In the genomic region with DNA sequence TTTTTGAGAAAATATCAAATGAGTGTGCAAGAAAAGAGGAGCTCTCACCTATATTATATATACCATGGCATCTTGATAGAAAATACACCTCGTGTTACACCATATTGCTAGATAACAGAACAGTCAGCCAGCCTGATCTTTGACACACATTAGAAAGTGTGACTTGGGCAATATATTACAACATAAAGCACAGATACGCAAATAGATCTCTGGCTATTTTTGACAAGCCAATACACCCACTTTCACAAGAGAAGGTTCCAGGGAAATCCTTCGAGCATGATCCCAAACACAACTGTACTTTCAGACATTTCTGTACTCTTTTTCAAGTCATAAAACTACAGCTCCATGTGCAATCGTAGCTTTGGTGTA, we compare ENCODE assay signal across 27 cellular contexts. TPM values are rescaled to one million over a fixed set of nuclear protein-coding genes. Genes with fewer than 3 reads are reported as not detected.
DNase-seq lines count a peak whose midpoint lies in the region; ATAC-seq, FAIRE-seq and TF ChIP-seq lines count a peak whose summit lies in the region.
"Had no signal": no experiment of that assay in that cellular context is flagged by ENCODE, and none has a peak within 500 bp of the region (broad histone marks: within the 10 kb centered on the region; RNA-seq: fewer than 3 reads in every experiment).

No MANE protein-coding gene starts in this region.

- H3K9me1 ChIP-seq in keratinocyte (ENCODE audit: control insufficient read depth, extremely low read depth, insufficient read depth, low read length): peaks cover 4% of the 10 kb centered on the region

- ATAC-seq in HepG2: no peak
- no peak for ATAC-seq in right lobe of liver
- no peak for ATAC-seq in HG02678 (IDR thresholded peaks at IDR 0.05; ENCODE audit: unreplicated experiment)
- no peak for ATAC-seq in CD8-positive, alpha-beta T cell
- no peak for ATAC-seq in HG02885 (IDR thresholded peaks at IDR 0.05; ENCODE audit: poor library complexity, unreplicated experiment)
- ATAC-seq: activated T-cell treated with anti-CD3 and anti-CD28 coated beads, Interleukin-2, amount 50 U/mL, for 72 hours; effector memory CD8-positive, alpha-beta T cell; HCT116 had no signal

- H4K20me1 ChIP-seq in HepG2 (ENCODE audit: insufficient read depth, low read length) (peaks cover 88% of the 10 kb centered on the region), keratinocyte (ENCODE audit: control insufficient read depth, extremely low read depth, insufficient read depth, low read length) (peaks cover 11% of the 10 kb centered on the region)

- peaks cover 27% of the 10 kb centered on the region for H3K36me3 Mint-ChIP-seq in CD8-positive, alpha-beta T cell

- no peaks in the 10 kb centered on the region for H3K27me3 ChIP-seq in HepG2 (ENCODE audit: control insufficient read depth in 1 of 2, insufficient read depth in 2 of 2, low read length in 2 of 2)
- no peaks in the 10 kb centered on the region for H3K27me3 ChIP-seq in right lobe of liver
- no peaks in the 10 kb centered on the region for H3K27me3 ChIP-seq in keratinocyte (ENCODE audit: control insufficient read depth, extremely low read depth, insufficient read depth, low read length)
- H3K27me3 ChIP-seq in CD8-positive, alpha-beta T cell (ENCODE audit: insufficient read depth, low read length): no peaks in the 10 kb centered on the region

- CTCF ChIA-PET in HepG2 (lab: Yijun Ruan, JAX; ENCODE audit: low intra/inter-chr PET ratio, low total read pairs): no interaction called here
- CTCF ChIA-PET in CD8-positive, alpha-beta T cell (lab: Charles Lee): no interaction called here

- H3K4me3 Mint-ChIP-seq in CD8-positive, alpha-beta T cell: no peak overlapping the region
- H3K4me3 Mint-ChIP-seq: activated CD4-positive, alpha-beta T cell treated with anti-CD3 and anti-CD28 coated beads, Interleukin-2, amount 10 ng/mL, durations not matched to agents 7 days and 5 days; activated T-cell treated with anti-CD3 and anti-CD28 coated beads, Interleukin-2, amount 50 U/mL, for 72 hours; T-helper 2 cell treated with Interferon-gamma antibody and Interleukin-4, amounts not matched to agents 5 μg/mL and 100 μg/mL, for 36 hours; type B pancreatic cell had no signal

- dilution Hi-C loops in keratinocyte (cut with MboI; ENCODE audit: extremely low pct_ligation_motif_present, low sequenced_read_pairs): no loop called here

- no peak overlapping the region for H3K4me3 ChIP-seq in HepG2 (replicated peaks in 1 of 3; ENCODE audit: insufficient read depth in 1 of 3, low read depth in 2 of 3, low read length in 3 of 3)
- no peak overlapping the region for H3K4me3 ChIP-seq in right lobe of liver
- no peak overlapping the region for H3K4me3 ChIP-seq in keratinocyte (ENCODE audit: control insufficient read depth in 2 of 3, extremely low read depth in 1 of 3, insufficient read depth in 2 of 3, low read depth in 1 of 3, low read length in 3 of 3)
- no peak overlapping the region for H3K4me3 ChIP-seq in CD8-positive, alpha-beta T cell (ENCODE audit: low read depth, low read length)
- H3K4me3 ChIP-seq: coronary artery, lower lobe of right lung had no signal

- H2AFZ ChIP-seq in HepG2 (ENCODE audit: low read length) (no peak overlapping the region), keratinocyte (ENCODE audit: control insufficient read depth, low read length) (no peak overlapping the region)

- no TSS peak for BruUV-seq in HepG2 (replicated peaks; lab: Mats Ljungman, UMichigan)

- H3K4me1 Mint-ChIP-seq in CD8-positive, alpha-beta T cell (ENCODE audit: low read depth): peaks cover 56% of the 10 kb centered on the region

- H3K27ac Mint-ChIP-seq in CD8-positive, alpha-beta T cell: no peak overlapping the region
- H3K27ac Mint-ChIP-seq: progenitor cell of endocrine pancreas, type B pancreatic cell had no signal

- no peaks in the 10 kb centered on the region for H3K9me3 Mint-ChIP-seq in CD8-positive, alpha-beta T cell
- H3K9me3 Mint-ChIP-seq: activated CD4-positive, alpha-beta T cell treated with anti-CD3 and anti-CD28 coated beads, Interleukin-2, amount 10 ng/mL, durations not matched to agents 7 days and 5 days; activated T-cell treated with anti-CD3 and anti-CD28 coated beads, Interleukin-2, amount 50 U/mL, for 72 hours; effector memory CD8-positive, alpha-beta T cell; T-helper 2 cell treated with Interferon-gamma antibody and Interleukin-4, amounts not matched to agents 5 μg/mL and 100 μg/mL, for 36 hours; type B pancreatic cell had no signal

- in situ Hi-C loops in HepG2 (cut with HindIII; ENCODE audit: extremely low pct_ligation_motif_present, low pct_unique_long_range_greater_than_20kb): no loop called here

- TF ChIP-seq POLR2A in HepG2 (IDR thresholded peaks at IDR 0.05; ENCODE audit: insufficient read depth in 1 of 2, low read depth in 2 of 2, low read length in 2 of 2) (no peak), right lobe of liver (IDR thresholded peaks at IDR 0.05) (no peak)

- H3K4me1 ChIP-seq in HepG2 (ENCODE audit: insufficient read depth, low read length) (peaks cover 45% of the 10 kb centered on the region), right lobe of liver (peaks cover 0 to 30% (median 13%) of the 10 kb centered on the region in 4 donors), keratinocyte (ENCODE audit: control insufficient read depth, extremely low read depth, insufficient read depth, low read length) (peaks cover 77% of the 10 kb centered on the region)
- peaks cover 27% of the 10 kb centered on the region for H3K4me1 ChIP-seq in CD8-positive, alpha-beta T cell (ENCODE audit: insufficient read depth, low read length)

- TF ChIP-seq CTCF in HepG2 (CRISPR knock-in tag; IDR thresholded peaks at IDR 0.05) (no peak), right lobe of liver (IDR thresholded peaks at IDR 0.05) (no peak), VCaP (conservative IDR thresholded peaks at IDR 0.05) (no peak), keratinocyte (optimal IDR thresholded peaks at IDR 0.05 in 1 of 3, IDR thresholded peaks at IDR 0.05 in 1 of 3, conservative IDR thresholded peaks at IDR 0.05 in 1 of 3; ENCODE audit: extremely low read depth in 1 of 3, insufficient read depth in 2 of 3, low read length in 3 of 3) (no peak), GM20000 (IDR thresholded peaks at IDR 0.05; ENCODE audit: extremely low read depth, missing control alignments) (no peak)
- no peak for TF ChIP-seq CTCF in CD8-positive, alpha-beta T cell (IDR thresholded peaks at IDR 0.05)

- H3K27me3 Mint-ChIP-seq in CD8-positive, alpha-beta T cell (ENCODE audit: low read depth): no peaks in the 10 kb centered on the region
- H3K27me3 Mint-ChIP-seq: activated CD4-positive, alpha-beta T cell treated with anti-CD3 and anti-CD28 coated beads, Interleukin-2, amount 10 ng/mL, durations not matched to agents 7 days and 5 days; effector memory CD8-positive, alpha-beta T cell; progenitor cell of endocrine pancreas; type B pancreatic cell had no signal

- H3K36me3 ChIP-seq in HepG2 (replicated peaks in 1 of 2; ENCODE audit: control insufficient read depth in 1 of 2, insufficient read depth in 2 of 2, low read length in 2 of 2) (peaks cover 12 to 64% of the 10 kb centered on the region in 2 experiments), right lobe of liver (no peaks in the 10 kb centered on the region), keratinocyte (ENCODE audit: control insufficient read depth in 2 of 2, extremely low read depth in 1 of 2, insufficient read depth in 2 of 2, low read length in 2 of 2) (no peaks in the 10 kb centered on the region)
- H3K36me3 ChIP-seq in CD8-positive, alpha-beta T cell (ENCODE audit: insufficient read depth, low read length): peaks cover 7% of the 10 kb centered on the region

- TF ChIP-seq EP300 in HepG2 (IDR thresholded peaks at IDR 0.05; ENCODE audit: low read depth in 2 of 2, low read length in 2 of 2) (no peak), HepG2 (CRISPR knock-in tag; IDR thresholded peaks at IDR 0.05; ENCODE audit: borderline replicate concordance) (no peak)

- peaks cover 94% of the 10 kb centered on the region for H3K79me2 ChIP-seq in HepG2 (ENCODE audit: insufficient read depth, low read length)
- peaks cover 47% of the 10 kb centered on the region for H3K79me2 ChIP-seq in keratinocyte (ENCODE audit: control insufficient read depth, insufficient read depth, low read length)

- DNase-seq in HepG2 (ENCODE audit: low spot score) (no peak), right lobe of liver (no peak), keratinocyte (ENCODE audit: low read depth, low spot score) (no peak), GM20000 (ENCODE audit: low spot score) (no peak)
- no peak for DNase-seq in CD8-positive, alpha-beta T cell
- DNase-seq: activated CD4-positive, alpha-beta T cell treated with anti-CD3 and anti-CD28 coated beads, Interleukin-2, amount 10 ng/mL, durations not matched to agents 7 days and 5 days; activated naive CD4-positive, alpha-beta T cell treated with Interleukin-2 at 50 U/mL for 16 hours; activated T-cell treated with anti-CD3 and anti-CD28 coated beads, Interleukin-2, amount 50 U/mL, for 72 hours; amniotic stem cell; effector memory CD8-positive, alpha-beta T cell; EL; kidney; MM.1S; NCI-H510A treated with DMSO at 0.1 percent for 48 hours; WERI-Rb-1 had no signal

- no peak overlapping the region for H3K27ac ChIP-seq in HepG2 (ENCODE audit: extremely low read length, insufficient read depth, low read length)
- H3K27ac ChIP-seq in right lobe of liver: no peak overlapping the region
- H3K27ac ChIP-seq in VCaP: peak overlapping the region; percentile 24; the same call in 1 of the 2 replicates
- peak overlapping the region; percentile 75 for H3K27ac ChIP-seq in keratinocyte (ENCODE audit: control insufficient read depth, insufficient read depth, low read length)
- H3K27ac ChIP-seq in CD8-positive, alpha-beta T cell (ENCODE audit: low read depth, low read length): no peak overlapping the region
- H3K27ac ChIP-seq: coronary artery, WERI-Rb-1 had no signal

- no peak for TF ChIP-seq RAD21 in HepG2 (CRISPR knock-in tag; IDR thresholded peaks at IDR 0.05)

- intact Hi-C loops in HepG2 (cut with micrococcal nuclease; ENCODE audit: unreplicated experiment): no loop called here
- intact Hi-C loops in right lobe of liver (cut with DNase I): no loop called here
- intact Hi-C loops in CD8-positive, alpha-beta T cell (cut with DNase I, micrococcal nuclease): loop anchor here in 1 of 2 experiments (10.0 kb wide), 1 partner anchor 46 kb away; a partner anchor contains a TSS

- H3K9me3 ChIP-seq in HepG2 (ENCODE audit: low read length): no peaks in the 10 kb centered on the region
- H3K9me3 ChIP-seq in right lobe of liver: no peaks in the 10 kb centered on the region
- H3K9me3 ChIP-seq in keratinocyte (ENCODE audit: control insufficient read depth, low read depth, low read length): no peaks in the 10 kb centered on the region
- H3K9me3 ChIP-seq in CD8-positive, alpha-beta T cell (ENCODE audit: low read length): no peaks in the 10 kb centered on the region
- H3K9me3 ChIP-seq: lower lobe of right lung had no signal

- H3K9ac ChIP-seq in HepG2 (ENCODE audit: insufficient read depth, low read depth, low read length) (no peak overlapping the region), keratinocyte (ENCODE audit: control insufficient read depth, extremely low read depth, insufficient read depth, low read length) (peak overlapping the region; percentile 24)

- WGBS in HepG2 (ENCODE audit: low lambda C conversion rate): 83% methylated on average over 4 of the region's 4 CpGs
- 32% methylated on average over 4 of the region's 4 CpGs for WGBS in right lobe of liver (ENCODE audit: insufficient coverage, low coverage, low lambda C conversion rate, missing lambda C conversion rate)

- POLR2A ChIA-PET in HepG2 (lab: Yijun Ruan, JAX): no interaction called here
- POLR2A ChIA-PET in CD8-positive, alpha-beta T cell (lab: Charles Lee): no interaction called here

- FAIRE-seq in HepG2 (lab: Jason Lieb, UNC) (no peak), keratinocyte (lab: Jason Lieb, UNC) (peak; percentile 13)
- FAIRE-seq: A204.1, bronchial epithelial cell, D721Med, kidney had no signal

- H3K4me2 ChIP-seq in HepG2 (ENCODE audit: low read depth, low read length): no peak overlapping the region
- peak overlapping the region; percentile 68 for H3K4me2 ChIP-seq in keratinocyte (ENCODE audit: control insufficient read depth, extremely low read depth, insufficient read depth, low read depth, low read length)

RNA-seq across cellular contexts. Expression of a gene that starts 9.4 kb away (rescaled TPM):
- total RNA-seq in HepG2 (2016; rRNA removed; fragmentation: Illumina TruSeq; extraction: Trizol) (69.8 and 93.1 TPM in 2 replicates), right lobe of liver (10 to 100 TPM; 19.2 to 31.7 (median 27.8) TPM)
- 52.6 and 57.4 TPM in 2 replicates for total RNA-seq in HepG2 (2016; cell fraction: cytosol; rRNA removed; fragmentation: Illumina TruSeq; extraction: Trizol; ENCODE audit: low read depth)
- total RNA-seq in HepG2 (2016; cell fraction: insoluble cytoplasmic fraction; rRNA removed; fragmentation: Illumina TruSeq; extraction: Trizol): 76.8 and 80.6 TPM in 2 replicates
- total RNA-seq in HepG2 (2016; cell fraction: membrane; rRNA removed; fragmentation: Illumina TruSeq; extraction: Trizol): 41.5 and 45.8 TPM in 2 replicates
- total RNA-seq in HepG2 (2016; cell fraction: nucleus; rRNA removed; fragmentation: Illumina TruSeq; extraction: Trizol): 84.5 and 97.4 TPM in 2 replicates
- polyA plus RNA-seq in HepG2 (2011; rRNA removed) (51.5 and 52.3 TPM in 2 replicates), keratinocyte (30.2 to 54.1 TPM (median 41.2 TPM) in 3 replicates)
- 25.4 and 28.7 TPM in 2 replicates for polyA plus RNA-seq in HepG2 (2011; cell fraction: cytosol; rRNA removed)
- polyA plus RNA-seq in HepG2 (2011; cell fraction: nucleus; rRNA removed): 184 and 204 TPM in 2 replicates
- polyA plus RNA-seq in HepG2 (2012): 70.4 and 97.1 TPM in 2 replicates
- polyA plus RNA-seq in HepG2 (2016; cell fraction: cytosol; fragmentation: Illumina TruSeq; extraction: Trizol; ENCODE audit: low read depth): 4.7 and 5.8 TPM in 2 replicates
- polyA plus RNA-seq in HepG2 (2016; cell fraction: insoluble cytoplasmic fraction; fragmentation: Illumina TruSeq; extraction: Trizol; ENCODE audit: low read depth): 87.5 and 99.8 TPM in 2 replicates
- 11.1 and 11.7 TPM in 2 replicates for polyA plus RNA-seq in HepG2 (2016; cell fraction: membrane; fragmentation: Illumina TruSeq; extraction: Trizol; ENCODE audit: low read depth)
- 238 and 249 TPM in 2 replicates for polyA plus RNA-seq in HepG2 (2016; cell fraction: nucleus; fragmentation: Illumina TruSeq; extraction: Trizol; ENCODE audit: insufficient read depth, low read depth)
- 58.5 and 111 TPM in 2 replicates for polyA minus RNA-seq in HepG2 (2011; rRNA and poly(A)+ RNA removed; ENCODE audit: low replicate concordance)
- polyA minus RNA-seq in HepG2 (2011; cell fraction: cytosol; rRNA and poly(A)+ RNA removed): 31.9 and 47.6 TPM in 2 replicates
- 134 and 143 TPM in 2 replicates for polyA minus RNA-seq in HepG2 (2011; cell fraction: nucleus; rRNA and poly(A)+ RNA removed)
- 17.5 TPM for polyA plus RNA-seq in keratinocyte (2011; ENCODE audit: low read depth)
- 34.5 and 54.3 TPM in 2 replicates for polyA plus RNA-seq in keratinocyte (2011; cell fraction: cytosol; rRNA removed)
- polyA plus RNA-seq in keratinocyte (2011; cell fraction: nucleus; rRNA removed): 87.7 and 94.8 TPM in 2 replicates
- polyA plus RNA-seq in keratinocyte (2012; ENCODE audit: low replicate concordance): 20.4 and 34.5 TPM in 2 replicates
- 39.3 to 55.2 TPM (median 43.3 TPM) in 3 replicates for polyA minus RNA-seq in keratinocyte
- polyA minus RNA-seq in keratinocyte (2011; cell fraction: cytosol; rRNA and poly(A)+ RNA removed): 29.0 TPM
- 24.7 and 41.9 TPM in 2 replicates for polyA minus RNA-seq in keratinocyte (2011; cell fraction: nucleus; rRNA and poly(A)+ RNA removed)
- total RNA-seq in CD8-positive, alpha-beta T cell: 100 to 1,000 TPM; 220 to 239 TPM

RNA-seq across cellular contexts. Expression of a gene that starts 47.9 kb away (rescaled TPM):
- total RNA-seq in HepG2 (2016; rRNA removed; fragmentation: Illumina TruSeq; extraction: Trizol) (12.6 and 15.4 TPM in 2 replicates), right lobe of liver (10 to 100 TPM in 1 of 6 experiments, 1 to 10 TPM in 5; 7.5 to 11.2 (median 8.4) TPM)
- 9.2 and 9.5 TPM in 2 replicates for total RNA-seq in HepG2 (2016; cell fraction: cytosol; rRNA removed; fragmentation: Illumina TruSeq; extraction: Trizol; ENCODE audit: low read depth)
- total RNA-seq in HepG2 (2016; cell fraction: insoluble cytoplasmic fraction; rRNA removed; fragmentation: Illumina TruSeq; extraction: Trizol): 14.1 and 14.7 TPM in 2 replicates
- 8.1 and 9.4 TPM in 2 replicates for total RNA-seq in HepG2 (2016; cell fraction: membrane; rRNA removed; fragmentation: Illumina TruSeq; extraction: Trizol)
- total RNA-seq in HepG2 (2016; cell fraction: nucleus; rRNA removed; fragmentation: Illumina TruSeq; extraction: Trizol): 16.3 and 18.0 TPM in 2 replicates
- polyA plus RNA-seq in HepG2 (2011; rRNA removed) (51.0 and 54.5 TPM in 2 replicates), keratinocyte (14.7 to 18.1 TPM (median 16.6 TPM) in 3 replicates)
- polyA plus RNA-seq in HepG2 (2011; cell fraction: cytosol; rRNA removed): 32.5 and 55.6 TPM in 2 replicates
- polyA plus RNA-seq in HepG2 (2011; cell fraction: nucleus; rRNA removed): 105 and 118 TPM in 2 replicates
- polyA plus RNA-seq in HepG2 (2012): 18.4 and 20.0 TPM in 2 replicates
- polyA plus RNA-seq in HepG2 (2016; cell fraction: cytosol; fragmentation: Illumina TruSeq; extraction: Trizol; ENCODE audit: low read depth): 1.5 and 2.3 TPM in 2 replicates
- 22.3 and 23.7 TPM in 2 replicates for polyA plus RNA-seq in HepG2 (2016; cell fraction: insoluble cytoplasmic fraction; fragmentation: Illumina TruSeq; extraction: Trizol; ENCODE audit: low read depth)
- 3.7 and 4.9 TPM in 2 replicates for polyA plus RNA-seq in HepG2 (2016; cell fraction: membrane; fragmentation: Illumina TruSeq; extraction: Trizol; ENCODE audit: low read depth)
- 47.6 and 49.5 TPM in 2 replicates for polyA plus RNA-seq in HepG2 (2016; cell fraction: nucleus; fragmentation: Illumina TruSeq; extraction: Trizol; ENCODE audit: insufficient read depth, low read depth)
- polyA minus RNA-seq in HepG2 (2011; rRNA and poly(A)+ RNA removed; ENCODE audit: low replicate concordance): 44.8 and 70.9 TPM in 2 replicates
- 14.6 and 17.4 TPM in 2 replicates for polyA minus RNA-seq in HepG2 (2011; cell fraction: cytosol; rRNA and poly(A)+ RNA removed)
- polyA minus RNA-seq in HepG2 (2011; cell fraction: nucleus; rRNA and poly(A)+ RNA removed): 42.8 and 50.6 TPM in 2 replicates
- polyA plus RNA-seq in keratinocyte (2011; ENCODE audit: low read depth): 8.8 TPM
- polyA plus RNA-seq in keratinocyte (2011; cell fraction: cytosol; rRNA removed): 9.2 and 13.6 TPM in 2 replicates
- polyA plus RNA-seq in keratinocyte (2011; cell fraction: nucleus; rRNA removed): 35.3 and 53.7 TPM in 2 replicates
- polyA plus RNA-seq in keratinocyte (2012; ENCODE audit: low replicate concordance): 10.7 and 13.3 TPM in 2 replicates
- 21.0 to 33.8 TPM (median 25.3 TPM) in 3 replicates for polyA minus RNA-seq in keratinocyte
- polyA minus RNA-seq in keratinocyte (2011; cell fraction: cytosol; rRNA and poly(A)+ RNA removed): 12.3 TPM
- polyA minus RNA-seq in keratinocyte (2011; cell fraction: nucleus; rRNA and poly(A)+ RNA removed): 17.7 and 33.6 TPM in 2 replicates
- total RNA-seq in CD8-positive, alpha-beta T cell: 10 to 100 TPM; 13.3 to 14.7 TPM

RNA-seq across cellular contexts. Expression of a gene that starts 56.3 kb away (rescaled TPM):
- 80.4 and 84.2 TPM in 2 replicates for total RNA-seq in HepG2 (2016; rRNA removed; fragmentation: Illumina TruSeq; extraction: Trizol)
- total RNA-seq in HepG2 (2016; cell fraction: cytosol; rRNA removed; fragmentation: Illumina TruSeq; extraction: Trizol; ENCODE audit: low read depth): 18.1 and 20.7 TPM in 2 replicates
- 79.1 and 84.4 TPM in 2 replicates for total RNA-seq in HepG2 (2016; cell fraction: insoluble cytoplasmic fraction; rRNA removed; fragmentation: Illumina TruSeq; extraction: Trizol)
- 44.8 and 49.7 TPM in 2 replicates for total RNA-seq in HepG2 (2016; cell fraction: membrane; rRNA removed; fragmentation: Illumina TruSeq; extraction: Trizol)
- total RNA-seq in HepG2 (2016; cell fraction: nucleus; rRNA removed; fragmentation: Illumina TruSeq; extraction: Trizol): 64.8 and 79.0 TPM in 2 replicates
- polyA plus RNA-seq in HepG2 (2011; rRNA removed): 49.4 and 54.7 TPM in 2 replicates
- polyA plus RNA-seq in HepG2 (2011; cell fraction: cytosol; rRNA removed): 41.5 and 46.7 TPM in 2 replicates
- polyA plus RNA-seq in HepG2 (2011; cell fraction: nucleus; rRNA removed): 131 and 162 TPM in 2 replicates
- polyA plus RNA-seq in HepG2 (2012): 27.0 and 35.2 TPM in 2 replicates
- polyA plus RNA-seq in HepG2 (2016; cell fraction: cytosol; fragmentation: Illumina TruSeq; extraction: Trizol; ENCODE audit: low read depth): 8.2 and 10.2 TPM in 2 replicates
- 69.7 and 75.5 TPM in 2 replicates for polyA plus RNA-seq in HepG2 (2016; cell fraction: insoluble cytoplasmic fraction; fragmentation: Illumina TruSeq; extraction: Trizol; ENCODE audit: low read depth)
- polyA plus RNA-seq in HepG2 (2016; cell fraction: membrane; fragmentation: Illumina TruSeq; extraction: Trizol; ENCODE audit: low read depth): 20.9 and 22.2 TPM in 2 replicates
- 59.4 and 64.9 TPM in 2 replicates for polyA plus RNA-seq in HepG2 (2016; cell fraction: nucleus; fragmentation: Illumina TruSeq; extraction: Trizol; ENCODE audit: insufficient read depth, low read depth)
- 142 and 329 TPM in 2 replicates for polyA minus RNA-seq in HepG2 (2011; rRNA and poly(A)+ RNA removed; ENCODE audit: low replicate concordance)
- 36.3 and 43.7 TPM in 2 replicates for polyA minus RNA-seq in HepG2 (2011; cell fraction: cytosol; rRNA and poly(A)+ RNA removed)
- polyA minus RNA-seq in HepG2 (2011; cell fraction: nucleus; rRNA and poly(A)+ RNA removed): 112 and 117 TPM in 2 replicates
- 10 to 100 TPM; 14.9 to 47.7 (median 15.9) TPM for total RNA-seq in right lobe of liver
- 32.7 to 44.6 TPM (median 39.5 TPM) in 3 replicates for polyA plus RNA-seq in keratinocyte
- 4.9 TPM for polyA plus RNA-seq in keratinocyte (2011; ENCODE audit: low read depth)
- 37.8 and 41.7 TPM in 2 replicates for polyA plus RNA-seq in keratinocyte (2011; cell fraction: cytosol; rRNA removed)
- 40.8 and 58.1 TPM in 2 replicates for polyA plus RNA-seq in keratinocyte (2011; cell fraction: nucleus; rRNA removed)
- polyA plus RNA-seq in keratinocyte (2012; ENCODE audit: low replicate concordance): 12.9 and 27.4 TPM in 2 replicates
- polyA minus RNA-seq in keratinocyte: 59.5 to 60.3 TPM (median 59.8 TPM) in 3 replicates
- polyA minus RNA-seq in keratinocyte (2011; cell fraction: cytosol; rRNA and poly(A)+ RNA removed): 50.6 TPM
- 49.1 and 52.7 TPM in 2 replicates for polyA minus RNA-seq in keratinocyte (2011; cell fraction: nucleus; rRNA and poly(A)+ RNA removed)
- 1 to 10 TPM; 7.2 to 8.8 TPM for total RNA-seq in CD8-positive, alpha-beta T cell

RNA-seq across cellular contexts. Expression of a gene that starts 56.7 kb away (rescaled TPM):
- 111 and 142 TPM in 2 replicates for total RNA-seq in HepG2 (2016; rRNA removed; fragmentation: Illumina TruSeq; extraction: Trizol)
- 27.2 and 33.8 TPM in 2 replicates for total RNA-seq in HepG2 (2016; cell fraction: cytosol; rRNA removed; fragmentation: Illumina TruSeq; extraction: Trizol; ENCODE audit: low read depth)
- total RNA-seq in HepG2 (2016; cell fraction: insoluble cytoplasmic fraction; rRNA removed; fragmentation: Illumina TruSeq; extraction: Trizol): 112 and 143 TPM in 2 replicates
- total RNA-seq in HepG2 (2016; cell fraction: membrane; rRNA removed; fragmentation: Illumina TruSeq; extraction: Trizol): 46.0 and 47.2 TPM in 2 replicates
- total RNA-seq in HepG2 (2016; cell fraction: nucleus; rRNA removed; fragmentation: Illumina TruSeq; extraction: Trizol): 80.6 and 99.3 TPM in 2 replicates
- 97.6 and 100 TPM in 2 replicates for polyA plus RNA-seq in HepG2 (2011; rRNA removed)
- polyA plus RNA-seq in HepG2 (2011; cell fraction: cytosol; rRNA removed): 98.1 and 112 TPM in 2 replicates
- polyA plus RNA-seq in HepG2 (2011; cell fraction: nucleus; rRNA removed): 129 and 137 TPM in 2 replicates
- 83.8 and 88.4 TPM in 2 replicates for polyA plus RNA-seq in HepG2 (2012)
- polyA plus RNA-seq in HepG2 (2016; cell fraction: cytosol; fragmentation: Illumina TruSeq; extraction: Trizol; ENCODE audit: low read depth): 31.2 and 32.8 TPM in 2 replicates
- 119 and 123 TPM in 2 replicates for polyA plus RNA-seq in HepG2 (2016; cell fraction: insoluble cytoplasmic fraction; fragmentation: Illumina TruSeq; extraction: Trizol; ENCODE audit: low read depth)
- 30.0 and 32.3 TPM in 2 replicates for polyA plus RNA-seq in HepG2 (2016; cell fraction: membrane; fragmentation: Illumina TruSeq; extraction: Trizol; ENCODE audit: low read depth)
- polyA plus RNA-seq in HepG2 (2016; cell fraction: nucleus; fragmentation: Illumina TruSeq; extraction: Trizol; ENCODE audit: insufficient read depth, low read depth): 89.9 and 95.2 TPM in 2 replicates
- polyA minus RNA-seq in HepG2 (2011; rRNA and poly(A)+ RNA removed; ENCODE audit: low replicate concordance): 49.6 and 117 TPM in 2 replicates
- 61.7 and 68.8 TPM in 2 replicates for polyA minus RNA-seq in HepG2 (2011; cell fraction: cytosol; rRNA and poly(A)+ RNA removed)
- 155 and 167 TPM in 2 replicates for polyA minus RNA-seq in HepG2 (2011; cell fraction: nucleus; rRNA and poly(A)+ RNA removed)
- total RNA-seq in right lobe of liver: 10 to 100 TPM; 27.6 to 50.5 (median 37.4) TPM
- polyA plus RNA-seq in keratinocyte: 27.7 to 39.8 TPM (median 36.3 TPM) in 3 replicates
- polyA plus RNA-seq in keratinocyte (2011; ENCODE audit: low read depth): 22.1 TPM
- polyA plus RNA-seq in keratinocyte (2011; cell fraction: cytosol; rRNA removed): 31.0 and 42.5 TPM in 2 replicates
- polyA plus RNA-seq in keratinocyte (2011; cell fraction: nucleus; rRNA removed): 42.5 and 51.0 TPM in 2 replicates
- polyA plus RNA-seq in keratinocyte (2012; ENCODE audit: low replicate concordance): 16.1 and 27.8 TPM in 2 replicates
- polyA minus RNA-seq in keratinocyte: 26.6 to 35.1 TPM (median 27.8 TPM) in 3 replicates
- polyA minus RNA-seq in keratinocyte (2011; cell fraction: cytosol; rRNA and poly(A)+ RNA removed): 29.7 TPM
- 21.4 and 28.2 TPM in 2 replicates for polyA minus RNA-seq in keratinocyte (2011; cell fraction: nucleus; rRNA and poly(A)+ RNA removed)
- 10 to 100 TPM; 49.0 to 51.1 TPM for total RNA-seq in CD8-positive, alpha-beta T cell

Comparison
In these comparisons a context has a peak if more than half of its experiments do, and no peak if none do; other contexts are left out.
1. H3K27ac ChIP-seq: peak in VCaP (single experiment) and keratinocyte (single experiment); none in HepG2 (single experiment), right lobe of liver (0 of 3) and CD8-positive, alpha-beta T cell (single experiment).